7 cellular contexts compared by ENCODE assay signal in the genomic region with DNA sequence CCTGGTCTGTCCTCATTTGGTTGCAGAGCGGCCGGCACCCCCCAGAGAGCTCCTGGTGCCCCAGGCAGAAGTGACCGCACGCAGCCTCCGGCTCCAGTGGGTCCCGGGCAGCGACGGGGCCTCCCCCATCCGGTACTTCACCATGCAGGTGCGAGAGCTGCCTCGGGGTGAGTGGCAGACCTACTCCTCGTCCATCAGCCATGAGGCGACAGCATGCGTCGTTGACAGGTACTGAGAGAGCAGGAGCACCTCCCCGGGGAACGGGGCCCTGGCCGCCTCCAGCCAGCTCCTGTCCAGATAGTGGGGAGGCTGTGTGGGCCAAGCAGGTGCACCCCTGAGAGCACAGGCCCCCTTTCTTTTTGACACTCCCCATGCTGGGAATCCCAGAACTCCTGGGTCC.
"Had no signal": no experiment of that assay in that cellular context is flagged by ENCODE, and none has a peak within 500 bp of the region (broad histone marks: within the 10 kb centered on the region; RNA-seq: fewer than 3 reads in every experiment).

No MANE protein-coding gene starts in this region.

- H3K9me3 Mint-ChIP-seq: H9 had no signal

- ATAC-seq: GM23338, HepG2, K562 had no signal

- H3K4me3 ChIP-seq: GM23338, K562 had no signal

- H3K4me3 Mint-ChIP-seq: GM23338, H9 had no signal

- FAIRE-seq: HepG2, K562 had no signal

- H3K4me2 ChIP-seq: GM23338 had no signal

- H3K27ac Mint-ChIP-seq: GM23338, H9 had no signal

- DNase-seq: H9, HCEC 1CT, KG1 had no signal

- H2AFZ ChIP-seq: GM23338 had no signal

- H3K27ac ChIP-seq: HL-60 had no signal
